ENCODE assay signal across 9 cellular contexts in the genomic region with DNA sequence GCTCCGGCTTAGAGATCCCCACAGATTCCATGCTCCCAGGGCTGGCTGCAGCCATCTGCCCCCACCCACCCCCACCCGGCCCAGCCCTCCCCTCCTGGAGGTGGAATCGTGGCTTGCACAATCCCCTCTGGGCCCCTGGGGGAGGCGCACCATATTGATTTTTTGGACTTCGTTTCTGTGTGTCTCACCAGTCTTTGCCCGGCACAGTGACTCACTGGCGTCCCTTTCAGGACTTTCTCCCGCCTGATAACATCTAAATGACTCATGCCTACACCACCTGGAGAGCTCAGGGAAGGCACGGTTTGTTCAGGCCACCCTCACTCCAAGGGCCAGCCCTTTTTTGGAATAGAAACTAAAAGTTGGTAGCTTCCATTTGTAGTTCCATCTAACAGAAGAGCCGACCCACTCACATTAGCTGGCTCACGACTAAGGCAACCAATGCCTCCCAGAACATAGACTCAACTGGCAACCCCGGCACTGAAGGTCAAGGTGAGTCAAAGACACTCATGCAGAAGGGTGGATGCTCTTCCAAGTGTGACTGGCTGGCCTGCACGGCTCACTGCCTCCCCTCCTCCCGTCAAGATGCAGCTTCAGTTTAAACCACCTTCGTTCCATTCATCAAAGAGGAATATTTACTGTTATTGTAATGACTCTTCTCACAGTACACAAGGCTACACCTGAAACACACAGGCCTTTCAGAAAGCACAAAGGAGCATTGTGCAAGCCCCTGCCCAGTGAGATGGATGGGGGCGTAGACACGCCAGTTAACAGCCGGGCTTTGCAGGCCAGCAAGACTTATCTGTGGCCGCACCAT. TPM values are rescaled to one million over a fixed set of nuclear protein-coding genes. Genes with fewer than 3 reads are reported as not detected.
DNase-seq lines count a peak whose midpoint lies in the region; ATAC-seq and TF ChIP-seq lines count a peak whose summit lies in the region.
"Had no signal": no experiment of that assay in that cellular context is flagged by ENCODE, and none has a peak within 500 bp of the region (broad histone marks: within the 10 kb centered on the region; RNA-seq: fewer than 3 reads in every experiment).

No MANE protein-coding gene starts in this region.

- no peaks in the 10 kb centered on the region for H3K36me3 ChIP-seq in aorta (ENCODE audit: control insufficient read depth in 1 of 2, insufficient read depth in 2 of 2, low read length in 1 of 2)

- WGBS in aorta, 2 donors = 71 to 74% methylated on average over 19 of the region's 19 CpGs

- DNase-seq in Right ventricle myocardium superior (no peak), left ventricle myocardium superior (no peak), NOMO-1 treated with dmso at 0.1 percent for 144 hours (lab: John Stamatoyannopoulos, UW; ENCODE audit: unreplicated experiment) (peak; percentile 32), fibroblast of pulmonary artery (ENCODE audit: low read depth) (peak; percentile 62), aorta (no peak), midbrain (lab: John Stamatoyannopoulos, UW) (no peak), GM13976 (ENCODE audit: low spot score) (no peak)
- DNase-seq: activated B cell treated with CpG ODN at 0.5 μM for 24 hours had no signal

- intact Hi-C loops in Right ventricle myocardium superior (cut with DNase I) = no loop called here
- intact Hi-C loops in left ventricle myocardium superior (cut with micrococcal nuclease) = no loop called here
- intact Hi-C loops in aorta (cut with DNase I) = no loop called here

- in situ Hi-C loops in GM13976 (cut with MboI; ENCODE audit: low sequenced_read_pairs, unreplicated experiment) = no loop called here

- no peaks in the 10 kb centered on the region for H3K27me3 ChIP-seq in aorta (ENCODE audit: control insufficient read depth in 1 of 2, insufficient read depth in 2 of 2, low read length in 1 of 2)

- TF ChIP-seq CTCF in fibroblast of pulmonary artery (IDR thresholded peaks at IDR 0.05; ENCODE audit: low read length, missing control alignments) = no peak
- no peak for TF ChIP-seq CTCF in GM13976 (IDR thresholded peaks at IDR 0.05; ENCODE audit: borderline replicate concordance, control extremely low read depth, extremely low read depth, insufficient read depth, missing control alignments)

- H3K4me1 ChIP-seq in aorta (ENCODE audit: control insufficient read depth in 1 of 2, insufficient read depth in 2 of 2, low read length in 2 of 2) = no peaks in the 10 kb centered on the region

- no peak overlapping the region for H3K4me3 ChIP-seq in fibroblast of pulmonary artery (replicated peaks; ENCODE audit: low read depth, low read length)
- H3K4me3 ChIP-seq in aorta (ENCODE audit: low read length in 2 of 2) = no peak overlapping the region

- ATAC-seq in Right ventricle myocardium superior (ENCODE audit: poor library complexity) (peak; percentile 18), left ventricle myocardium superior (no peak), aorta (ENCODE audit: low FRiP score) (peak; percentile 29), GM19035 (IDR thresholded peaks at IDR 0.05; ENCODE audit: unreplicated experiment) (no peak)

- no peak overlapping the region for H3K27ac ChIP-seq in aorta (ENCODE audit: low read depth in 1 of 2, low read length in 2 of 2)

- peaks cover 2% of the 10 kb centered on the region for H3K9me3 ChIP-seq in aorta (ENCODE audit: control insufficient read depth, low read length)

RNA-seq across cellular contexts. Expression of a gene that starts 18.1 kb away (rescaled TPM):
- 37.2 TPM for total RNA-seq in Right ventricle myocardium superior
- total RNA-seq in left ventricle myocardium superior = 43.8 TPM
- 100 to 1,000 TPM; 145 to 232 TPM for total RNA-seq in aorta
- polyA plus RNA-seq in aorta = 10 to 100 TPM; 40.2 to 76.8 TPM

Comparison
In these comparisons a context has a peak if more than half of its experiments do, and no peak if none do; other contexts are left out.
1. ATAC-seq: peak in Right ventricle myocardium superior (single experiment) and aorta (single experiment); none in left ventricle myocardium superior (single experiment) and GM19035 (single experiment).
2. DNase-seq: peak in NOMO-1 treated with dmso at 0.1 percent for 144 hours (single experiment) and fibroblast of pulmonary artery (single experiment); none in Right ventricle myocardium superior (single experiment), left ventricle myocardium superior (single experiment), aorta (0 of 2), midbrain (single experiment) and GM13976 (single experiment).